Comparison of ENCODE assay signal across 8 cellular contexts in the genomic region with DNA sequence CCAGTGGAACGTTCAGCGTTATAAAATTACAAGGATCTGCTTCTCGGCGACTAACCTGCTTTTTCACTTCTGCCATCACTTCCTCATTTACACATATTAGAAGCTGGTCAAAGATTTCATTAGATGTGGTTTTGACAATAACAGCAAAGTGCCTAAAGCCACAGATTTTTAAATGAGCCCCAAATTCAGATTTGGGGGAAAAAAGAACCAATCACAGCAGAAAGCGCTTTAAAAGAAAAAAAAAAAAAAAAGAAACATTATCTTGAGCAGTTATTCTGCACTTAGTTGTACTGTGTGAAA.
DNase-seq lines count a peak whose midpoint lies in the region; ATAC-seq and TF ChIP-seq lines count a peak whose summit lies in the region.

No MANE protein-coding gene starts in this region.

- H3K36me3 Mint-ChIP-seq in nephron (ENCODE audit: low read depth), result no peaks in the 10 kb centered on the region

- no peak for TF ChIP-seq POLR2A in lower leg skin (IDR thresholded peaks at IDR 0.05)

- DNase-seq in DMS 273 treated with DMSO at 0.1 percent for 48 hours (lab: John Stamatoyannopoulos, UW) (no peak), NCI-H1092 treated with DMSO at 0.1 percent for 48 hours (lab: John Stamatoyannopoulos, UW) (no peak), left lobe of liver (ENCODE audit: low spot score) (no peak), lower leg skin (ENCODE audit: low spot score in 2 of 2) (no peak)

- H3K4me3 ChIP-seq in WI38 (ENCODE audit: low read depth, low read length), result peak overlapping the region; percentile 47
- H3K4me3 ChIP-seq in lower leg skin (ENCODE audit: low read depth, poor library complexity, severe bottlenecking), result no peak overlapping the region

- no peaks in the 10 kb centered on the region for H3K9me3 Mint-ChIP-seq in nephron

- H3K4me1 Mint-ChIP-seq in nephron, result peaks cover 78% of the 10 kb centered on the region

- peak overlapping the region; percentile 16 to 57 (median 27) for H3K4me3 Mint-ChIP-seq in nephron

- peak overlapping the region; percentile 37 to 63 (median 62) for H3K27ac Mint-ChIP-seq in nephron

- peak; percentile 77 for ATAC-seq in GM18498 (IDR thresholded peaks at IDR 0.05; ENCODE audit: unreplicated experiment)
- peak; percentile 67 for ATAC-seq in HG02642 (IDR thresholded peaks at IDR 0.05; ENCODE audit: poor library complexity, unreplicated experiment)
- ATAC-seq in left lobe of liver, result no peak

- intact Hi-C loops in lower leg skin (cut with DNase I; ENCODE audit: low total_unique reads), result loop anchor here (5.0 kb wide), 1 partner anchor 167 kb away; a partner anchor contains a TSS

- WGBS in lower leg skin, 2 donors, result 6 to 11% methylated on average over 5 of the region's 5 CpGs

- TF ChIP-seq CTCF in WI38 (IDR thresholded peaks at IDR 0.05; ENCODE audit: low read depth, low read length), result no peak
- no peak for TF ChIP-seq CTCF in nephron (IDR thresholded peaks at IDR 0.05; ENCODE audit: unreplicated experiment in 3 of 3)
- TF ChIP-seq CTCF in lower leg skin (IDR thresholded peaks at IDR 0.05), result no peak

- peaks cover 3% of the 10 kb centered on the region for H3K27me3 Mint-ChIP-seq in nephron (ENCODE audit: low read depth)
